In genomic region chr6:108609276-108609769, GRCh38 we compare ENCODE assay signal across 11 cellular contexts. TPM values are rescaled to one million over a fixed set of nuclear protein-coding genes. Genes with fewer than 3 reads are reported as not detected.
A peak's percentile ranks its signal among the peaks of the same experiment; 100 is the strongest.
DNase-seq lines count a peak whose midpoint lies in the region; ATAC-seq and TF ChIP-seq lines count a peak whose summit lies in the region.
"Had no signal": no experiment of that assay in that cellular context is flagged by ENCODE, and none has a peak within 500 bp of the region (broad histone marks: within the 10 kb centered on the region; RNA-seq: fewer than 3 reads in every experiment).

No MANE protein-coding gene starts in this region.

- no peak overlapping the region for H3K4me3 ChIP-seq in gastroesophageal sphincter

- 80 to 89% methylated on average over 5 of the region's 5 CpGs for WGBS in gastroesophageal sphincter (ENCODE audit: low coverage in 1 of 2), 2 donors

- TF ChIP-seq EP300 in gastroesophageal sphincter (IDR thresholded peaks at IDR 0.05) = no peak

- no peak overlapping the region for H3K4me3 Mint-ChIP-seq in T-helper 17 cell
- H3K4me3 Mint-ChIP-seq: activated naive CD4-positive, alpha-beta T cell treated with anti-CD3 and anti-CD28 coated beads for 36 hours; IgD-negative memory B cell; nephron progenitor cell had no signal

- no peak for TF ChIP-seq CTCF in gastroesophageal sphincter (IDR thresholded peaks at IDR 0.05)

- H3K27me3 ChIP-seq in gastroesophageal sphincter = no peaks in the 10 kb centered on the region

- DNase-seq in GM03348 (ENCODE audit: low spot score) = peak; percentile 60
- no peak for DNase-seq in sciatic nerve (ENCODE audit: low spot score)
- DNase-seq in middle frontal gyrus (ENCODE audit: extremely low spot score, low spot score) = no peak
- DNase-seq in T-helper 17 cell = no peak
- DNase-seq in NCI-H187 (lab: John Stamatoyannopoulos, UW) = no peak
- DNase-seq: activated naive CD4-positive, alpha-beta T cell treated with anti-CD3 and anti-CD28 coated beads for 36 hours; nephron progenitor cell had no signal

- peak overlapping the region; percentile 43 to 64 (median 54) for H3K27ac ChIP-seq in gastroesophageal sphincter

- peak; percentile 68 for ATAC-seq in SK-N-SH treated with all-trans-retinoic acid at 6 μM for 48 hours
- ATAC-seq in gastroesophageal sphincter = peak; percentile 77
- peak; percentile 80 for ATAC-seq in sciatic nerve
- no peak for ATAC-seq in GM18909 (IDR thresholded peaks at IDR 0.05; ENCODE audit: poor library complexity, unreplicated experiment)
- ATAC-seq in T-helper 17 cell = no peak

- intact Hi-C loops in sciatic nerve (cut with DNase I) = no loop called here

- H3K9me3 ChIP-seq in gastroesophageal sphincter = peaks cover 0 to 8% (median 0%) of the 10 kb centered on the region in 3 donors
- H3K9me3 ChIP-seq in T-helper 17 cell (ENCODE audit: control insufficient read depth, low read length, poor library complexity, severe bottlenecking) = no peaks in the 10 kb centered on the region

- H3K36me3 ChIP-seq in gastroesophageal sphincter = no peaks in the 10 kb centered on the region

- no peaks in the 10 kb centered on the region for H3K36me3 Mint-ChIP-seq in T-helper 17 cell (ENCODE audit: low read depth)

- H3K27ac Mint-ChIP-seq in T-helper 17 cell = no peak overlapping the region
- H3K27ac Mint-ChIP-seq: activated naive CD4-positive, alpha-beta T cell treated with anti-CD3 and anti-CD28 coated beads for 36 hours; IgD-negative memory B cell had no signal

- no peaks in the 10 kb centered on the region for H3K27me3 Mint-ChIP-seq in T-helper 17 cell
- H3K27me3 Mint-ChIP-seq: IgD-negative memory B cell had no signal

- H3K4me1 ChIP-seq in gastroesophageal sphincter = peaks cover 11 to 81% (median 34%) of the 10 kb centered on the region in 3 donors

- TF ChIP-seq POLR2A in gastroesophageal sphincter (IDR thresholded peaks at IDR 0.05) = no peak

- peaks cover 29% of the 10 kb centered on the region for H3K4me1 Mint-ChIP-seq in T-helper 17 cell

TF ChIP-seq in SK-N-SH treated with all-trans-retinoic acid at 6 μM for 48 hours, 23 proteins besides CTCF, POLR2A, EP300 and RAD21:
- no peak for TF ChIP-seq BACH2 (CRISPR knock-in tag; IDR thresholded peaks at IDR 0.05; ENCODE audit: borderline replicate concordance)
- TF ChIP-seq ZFP30 (CRISPR knock-in tag; IDR thresholded peaks at IDR 0.05) = no peak
- TF ChIP-seq OSR1 (CRISPR knock-in tag; IDR thresholded peaks at IDR 0.05) = no peak
- TF ChIP-seq ZNF8 (CRISPR knock-in tag; IDR thresholded peaks at IDR 0.05) = no peak
- no peak for TF ChIP-seq ZNF565 (CRISPR knock-in tag; conservative IDR thresholded peaks at IDR 0.05; ENCODE audit: low read depth)
- TF ChIP-seq PATZ1 (CRISPR knock-in tag; IDR thresholded peaks at IDR 0.05; ENCODE audit: borderline replicate concordance) = no peak
- no peak for TF ChIP-seq ZC3H10 (CRISPR knock-in tag; IDR thresholded peaks at IDR 0.05)
- no peak for TF ChIP-seq TSHZ2 (CRISPR knock-in tag; IDR thresholded peaks at IDR 0.05)
- TF ChIP-seq POU6F1 (CRISPR knock-in tag; IDR thresholded peaks at IDR 0.05; ENCODE audit: borderline replicate concordance, low read depth) = no peak
- no peak for TF ChIP-seq RARB (CRISPR knock-in tag; IDR thresholded peaks at IDR 0.05)
- no peak for TF ChIP-seq ISL1 (CRISPR knock-in tag; IDR thresholded peaks at IDR 0.05)
- no peak for TF ChIP-seq ZFP3 (CRISPR knock-in tag; IDR thresholded peaks at IDR 0.05)
TF ChIP-seq in SK-N-SH treated with all-trans-retinoic acid at 6 μM for 48 hours: peak in this region for 0.

RNA-seq across cellular contexts. Expression of gene FOXO3, which starts 48.6 kb away (rescaled TPM):
- total RNA-seq in gastroesophageal sphincter = 100 to 1,000 TPM in 3 of 4 donors, 10 to 100 TPM in 1; 93.7 to 122 (median 114) TPM
- total RNA-seq in sciatic nerve = 79.1 TPM
- total RNA-seq in T-helper 17 cell = 10 to 100 TPM; 22.6 to 34.1 TPM

Comparison
In these comparisons a context has a peak if more than half of its experiments do, and no peak if none do; other contexts are left out.
1. ATAC-seq: peak in SK-N-SH treated with all-trans-retinoic acid at 6 μM for 48 hours (single experiment), gastroesophageal sphincter (single experiment) and sciatic nerve (single experiment); none in GM18909 (single experiment) and T-helper 17 cell (single experiment).